2 cellular contexts compared by ENCODE assay signal in genomic region chr20:2051920-2052319, GRCh38.
A peak's percentile ranks its signal among the peaks of the same experiment; 100 is the strongest.
TF ChIP-seq lines count a peak whose summit lies in the region.

No MANE protein-coding gene starts in this region.

TF ChIP-seq in IMR-90, 13 proteins besides CTCF, POLR2A, EP300 and RAD21:
- TF ChIP-seq ELK1 (IDR thresholded peaks at IDR 0.05; ENCODE audit: borderline replicate concordance, low read depth, low read length), result no peak
- TF ChIP-seq USF2 (IDR thresholded peaks at IDR 0.05; ENCODE audit: low read depth, low read length), result peak; percentile 32; the same call in 1 of the 2 replicates
TF ChIP-seq in IMR-90: peak in this region for 1.

TF ChIP-seq in K562, 482 proteins besides CTCF, POLR2A, EP300 and RAD21:
- TF ChIP-seq NFE2 (IDR thresholded peaks at IDR 0.05; ENCODE audit: low read depth) (no peak), USF1 (CRISPR knock-in tag; IDR thresholded peaks at IDR 0.05) (no peak), HCFC1 (IDR thresholded peaks at IDR 0.05; ENCODE audit: low read depth, low read length) (0 out of 2 replicates have a peak, but pooled peaks have one; percentile 12), ARNT (IDR thresholded peaks at IDR 0.05) (no peak), NEUROD1 (IDR thresholded peaks at IDR 0.05; ENCODE audit: borderline replicate concordance, low read depth, low read length, partially characterized antibody) (no peak), PRDM10 (IDR thresholded peaks at IDR 0.05; ENCODE audit: partially characterized antibody) (no peak), USF2 (CRISPR knock-in tag; IDR thresholded peaks at IDR 0.05) (peak; percentile 55), ZBTB7A (IDR thresholded peaks at IDR 0.05; ENCODE audit: borderline replicate concordance, control insufficient read depth, low read depth, low read length) (no peak), SIX5 (IDR thresholded peaks at IDR 0.05; ENCODE audit: borderline replicate concordance in 1 of 2, insufficient read depth in 1 of 2, low read depth in 1 of 2, low read length in 2 of 2) (no peak), MED1 (CRISPR knock-in tag; IDR thresholded peaks at IDR 0.05; ENCODE audit: borderline replicate concordance) (no peak), RAD51 (IDR thresholded peaks at IDR 0.05; ENCODE audit: borderline replicate concordance, low read depth) (0 out of 2 replicates have a peak, but pooled peaks have one; percentile 27), HBP1 (CRISPR knock-in tag; IDR thresholded peaks at IDR 0.05) (no peak), ZNF175 (CRISPR knock-in tag; IDR thresholded peaks at IDR 0.05; ENCODE audit: low read depth) (0 out of 2 replicates have a peak, but pooled peaks have one; percentile 20)
